In the genomic region with DNA sequence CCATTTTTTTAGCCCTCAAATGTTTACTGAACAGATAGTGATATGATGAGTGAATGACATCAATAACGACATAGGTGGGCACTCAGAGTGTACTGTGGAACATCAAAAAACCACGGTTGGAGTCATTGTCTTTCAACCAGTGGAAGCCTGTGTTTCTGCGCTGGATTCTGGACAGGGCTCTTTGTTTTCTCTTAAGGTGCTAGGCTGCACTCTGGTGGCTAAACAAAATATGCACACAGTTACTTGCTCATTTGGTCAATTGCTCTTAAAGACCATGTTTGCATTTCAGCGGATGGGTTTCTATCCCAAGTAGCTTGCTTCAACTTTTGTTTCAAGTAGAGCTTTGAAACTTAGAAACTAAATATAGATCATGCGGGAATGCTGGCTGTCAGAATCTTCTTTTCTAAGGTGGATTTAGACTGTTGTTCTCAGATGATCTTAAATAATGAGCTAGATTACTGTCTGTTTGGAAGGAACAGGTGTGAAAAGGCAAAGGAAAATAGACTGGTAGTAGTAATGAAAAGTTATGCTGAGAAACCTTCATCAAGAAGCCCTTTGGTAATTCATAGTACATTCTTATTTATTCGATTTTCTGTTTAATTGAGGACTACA, we compare ENCODE assay signal across 8 cellular contexts.
A peak's percentile ranks its signal among the peaks of the same experiment; 100 is the strongest.
DNase-seq lines count a peak whose midpoint lies in the region; ATAC-seq, FAIRE-seq and TF ChIP-seq lines count a peak whose summit lies in the region.

No MANE protein-coding gene starts in this region.

- no peak overlapping the region for H3K9ac ChIP-seq in SU-DHL-6 (ENCODE audit: low read length)

- no peak for TF ChIP-seq POLR2A in GM18505 (IDR thresholded peaks at IDR 0.05; ENCODE audit: borderline replicate concordance, extremely low read depth, insufficient read depth, insufficient read length)

- peak; percentile 83 for ATAC-seq in GM18505 (IDR thresholded peaks at IDR 0.05; ENCODE audit: unreplicated experiment)
- ATAC-seq in HG02870 (IDR thresholded peaks at IDR 0.05; ENCODE audit: unreplicated experiment) = peak; percentile 89

- no peaks in the 10 kb centered on the region for H3K9me2 ChIP-seq in SU-DHL-6 (replicated peaks; ENCODE audit: insufficient read depth, low read length)

- H3K79me2 ChIP-seq in SU-DHL-6 (ENCODE audit: insufficient read depth, low read length) = no peaks in the 10 kb centered on the region

- peak; percentile 96 for FAIRE-seq in islet of Langerhans (lab: Jason Lieb, UNC)

- no peak overlapping the region for H3K4me3 ChIP-seq in SU-DHL-6 (ENCODE audit: insufficient read depth, low read length, poor library complexity, severe bottlenecking)

- no peak overlapping the region for H2AFZ ChIP-seq in SU-DHL-6 (ENCODE audit: low read depth, low read length, severe bottlenecking)

- no peaks in the 10 kb centered on the region for H3F3A ChIP-seq in SU-DHL-6 (ENCODE audit: insufficient read depth)

- in situ Hi-C loops in T47D (cut with HindIII; ENCODE audit: low pct_unique_long_range_greater_than_20kb, low sequenced_read_pairs) = no loop called here

- no peaks in the 10 kb centered on the region for H3K27me3 ChIP-seq in SU-DHL-6 (ENCODE audit: low read length)

- no peaks in the 10 kb centered on the region for H4K20me1 ChIP-seq in SU-DHL-6 (ENCODE audit: low read depth, low read length)

- no peaks in the 10 kb centered on the region for H3K36me3 ChIP-seq in SU-DHL-6 (ENCODE audit: low read length)

- H3K9me3 ChIP-seq in SU-DHL-6 (ENCODE audit: insufficient read depth, low read length) = no peaks in the 10 kb centered on the region

- no peak overlapping the region for H3K4me2 ChIP-seq in SU-DHL-6 (ENCODE audit: low read depth, low read length, poor library complexity, severe bottlenecking)

- DNase-seq in AG09319 (ENCODE audit: extremely low read depth, low read depth) (peak; percentile 72), NCI-H1417 (lab: John Stamatoyannopoulos, UW) (peak; percentile 66 to 93 (median 68)), T47D (ENCODE audit: low read depth in 1 of 2, low spot score in 1 of 2) (peak; percentile 28 to 85)
- peak; percentile 26 to 37 for DNase-seq in stimulated activated CD4-positive, alpha-beta T cell treated with anti-CD3 and anti-CD28 coated beads, Interleukin-2, amount 100 ng/mL, for 24 hours

- H3K27ac ChIP-seq in SU-DHL-6 (ENCODE audit: low read depth, low read length) = no peak overlapping the region

- peak; percentile 73 for TF ChIP-seq CTCF in AG09319 (IDR thresholded peaks at IDR 0.05; ENCODE audit: low read depth, low read length)
- peak; percentile 62 for TF ChIP-seq CTCF in SU-DHL-6 (IDR thresholded peaks at IDR 0.05; ENCODE audit: insufficient read depth, low read length, poor library complexity, severe bottlenecking)
